In genomic region chr10:78551184-78552005, GRCh38 we compare ENCODE assay signal across 1 cellular context.
TF ChIP-seq lines count a peak whose summit lies in the region.

No MANE protein-coding gene starts in this region.

TF ChIP-seq in SK-N-SH, 30 proteins besides CTCF, POLR2A, EP300 and RAD21 (continued from another document):
- TF ChIP-seq FOSL2 (IDR thresholded peaks at IDR 0.05; ENCODE audit: borderline replicate concordance, low read depth), result no peak
- no peak for TF ChIP-seq ELF1 (IDR thresholded peaks at IDR 0.05)
- TF ChIP-seq SIN3A (IDR thresholded peaks at IDR 0.05; ENCODE audit: borderline replicate concordance, low read depth, low read length), result no peak
- no peak for TF ChIP-seq MAX (IDR thresholded peaks at IDR 0.05; ENCODE audit: low read depth)
